In the genomic region with DNA sequence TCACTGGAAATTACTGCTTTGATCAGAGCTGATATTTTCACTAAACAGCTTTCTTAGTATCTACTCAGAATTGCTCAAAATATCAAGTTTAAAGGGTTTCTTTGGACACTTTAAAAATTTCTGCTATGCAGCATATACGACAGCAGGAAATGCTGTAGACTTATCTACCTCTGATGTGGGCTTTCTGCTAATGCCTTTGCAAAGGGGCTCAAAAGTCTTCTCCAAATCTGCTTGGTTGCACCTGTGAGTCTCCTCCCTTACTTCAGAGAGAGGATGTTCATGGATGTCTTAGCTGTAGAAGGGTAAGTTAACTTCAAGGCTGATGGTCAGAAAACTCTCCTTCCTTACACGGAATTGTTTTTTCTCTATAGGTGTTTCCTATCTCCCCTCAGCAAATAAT, we compare ENCODE assay signal across 38 cellular contexts.
"Had no signal": no experiment of that assay in that cellular context is flagged by ENCODE, and none has a peak within 500 bp of the region (broad histone marks: within the 10 kb centered on the region; RNA-seq: fewer than 3 reads in every experiment).

No MANE protein-coding gene starts in this region.

- H3K4me1 ChIP-seq: adrenal gland, body of pancreas, gastrocnemius medialis, heart left ventricle had no signal

- H3K4me1 Mint-ChIP-seq: activated B cell treated with CpG ODN at 0.5 μM for 24 hours, endodermal cell had no signal

- H3K9me3 Mint-ChIP-seq: activated CD8-positive, alpha-beta T cell treated with anti-CD3 and anti-CD28 coated beads for 36 hours; activated naive CD4-positive, alpha-beta T cell treated with anti-CD3 and anti-CD28 coated beads, Interleukin-2, amount 10 ng/mL, durations not matched to agents 7 days and 5 days; activated naive CD4-positive, alpha-beta T cell treated with anti-CD3 and anti-CD28 coated beads, Interleukin-2, amount 50 U/mL, for 72 hours; activated naive CD8-positive, alpha-beta T cell treated with anti-CD3 and anti-CD28 coated beads, Interleukin-2, amount 50 U/mL, for 24 hours; activated T-helper 1 cell treated with anti-CD3 and anti-CD28 coated beads, Interleukin-12 subunit alpha, Interleukin-12 subunit beta, Interleukin-2, Interleukin-4 antibody, amounts not matched to agents 30 ng/mL and 10 ng/mL and 1 ng/mL, durations not matched to agents 14 hours and 24 hours and 36 hours; activated T-helper 2 cell treated with anti-CD3 and anti-CD28 coated beads, Interferon-gamma antibody, Interleukin-2, Interleukin-4, amounts not matched to agents 10 μg/mL and 5 μg/mL and 100 μg/mL, durations not matched to agents 14 hours and 24 hours and 36 hours; dendritic cell treated with granulocyte-macrophage colony-stimulating factor and Interleukin-4, amounts not matched to agents 40 ng/mL and 50 ng/mL, for 4 days; T-helper 2 cell treated with Interferon-gamma antibody and Interleukin-4, amounts not matched to agents 5 μg/mL and 100 μg/mL, for 36 hours had no signal

- H3K4me3 Mint-ChIP-seq: activated B cell treated with CpG ODN at 0.5 μM for 24 hours; activated CD8-positive, alpha-beta T cell treated with anti-CD3 and anti-CD28 coated beads for 36 hours; activated naive CD4-positive, alpha-beta T cell treated with anti-CD3 and anti-CD28 coated beads, Interleukin-2, amount 10 ng/mL, durations not matched to agents 7 days and 5 days; activated naive CD8-positive, alpha-beta T cell treated with anti-CD3 and anti-CD28 coated beads, Interleukin-2, amount 50 U/mL, for 24 hours; activated T-helper 1 cell treated with anti-CD3 and anti-CD28 coated beads, Interleukin-12 subunit alpha, Interleukin-12 subunit beta, Interleukin-2, Interleukin-4 antibody, amounts not matched to agents 30 ng/mL and 10 ng/mL and 1 ng/mL, durations not matched to agents 14 hours and 24 hours and 36 hours; dendritic cell treated with granulocyte-macrophage colony-stimulating factor and Interleukin-4, amounts not matched to agents 40 ng/mL and 50 ng/mL, for 4 days; endodermal cell; T-helper 17 cell; T-helper 2 cell treated with Interferon-gamma antibody and Interleukin-4, amounts not matched to agents 5 μg/mL and 100 μg/mL, for 36 hours had no signal

- H3K27ac Mint-ChIP-seq: activated B cell treated with CpG ODN at 0.5 μM for 24 hours; activated CD8-positive, alpha-beta T cell treated with anti-CD3 and anti-CD28 coated beads for 36 hours; activated naive CD4-positive, alpha-beta T cell treated with anti-CD3 and anti-CD28 coated beads, Interleukin-2, amount 10 ng/mL, durations not matched to agents 7 days and 5 days; activated naive CD8-positive, alpha-beta T cell treated with anti-CD3 and anti-CD28 coated beads, Interleukin-2, amount 50 U/mL, for 24 hours; activated T-helper 1 cell treated with anti-CD3 and anti-CD28 coated beads, Interleukin-12 subunit alpha, Interleukin-12 subunit beta, Interleukin-2, Interleukin-4 antibody, amounts not matched to agents 30 ng/mL and 10 ng/mL and 1 ng/mL, durations not matched to agents 14 hours and 24 hours and 36 hours; activated T-helper 2 cell treated with anti-CD3 and anti-CD28 coated beads, Interferon-gamma antibody, Interleukin-2, Interleukin-4, amounts not matched to agents 10 μg/mL and 5 μg/mL and 100 μg/mL, durations not matched to agents 14 hours and 24 hours and 36 hours; dendritic cell treated with granulocyte-macrophage colony-stimulating factor and Interleukin-4, amounts not matched to agents 40 ng/mL and 50 ng/mL, for 4 days; endodermal cell; T-helper 17 cell; T-helper 2 cell treated with Interferon-gamma antibody and Interleukin-4, amounts not matched to agents 5 μg/mL and 100 μg/mL, for 36 hours had no signal

- DNase-seq: activated B cell treated with CpG ODN at 0.5 μM for 24 hours; activated CD4-positive, alpha-beta T cell treated with anti-CD3 and anti-CD28 coated beads for 48 hours; activated CD4-positive, alpha-beta T cell treated with anti-CD3 and anti-CD28 coated beads, Interleukin-2, amount 50 U/mL, for 1 hour; activated CD4-positive, alpha-beta T cell treated with anti-CD3 and anti-CD28 coated beads, Interleukin-2, amount 50 U/mL, for 48 hours; activated CD8-positive, alpha-beta memory T cell treated with anti-CD3 and anti-CD28 coated beads for 24 hours; activated CD8-positive, alpha-beta memory T cell treated with anti-CD3 and anti-CD28 coated beads, Interleukin-2, amount 50 U/mL, for 4 hours; activated CD8-positive, alpha-beta T cell treated with anti-CD3 and anti-CD28 coated beads for 36 hours; activated gamma-delta T cell; activated naive CD4-positive, alpha-beta T cell; activated naive CD4-positive, alpha-beta T cell treated with anti-CD3 and anti-CD28 coated beads, Interleukin-2, amount 10 ng/mL, durations not matched to agents 7 days and 5 days; activated naive CD8-positive, alpha-beta T cell treated with anti-CD3 and anti-CD28 coated beads, Interleukin-2, amount 50 U/mL, for 24 hours; activated T-cell treated with anti-CD3 and anti-CD28 coated beads, Interleukin-2, amount 50 U/mL, for 1 hour; activated T-cell treated with anti-CD3 and anti-CD28 coated beads, Interleukin-2, amount 50 U/mL, for 48 hours; adrenal gland; amygdala; aorta; body of pancreas; caudate nucleus; cerebellar nuclear complex; dorsolateral prefrontal cortex; effector memory CD4-positive, alpha-beta T cell; endodermal cell; foreskin fibroblast; gastrocnemius medialis; glutamatergic neuron; heart left ventricle; T-helper 1 cell; T-helper 17 cell; T1000; WERI-Rb-1 had no signal

- H3K4me3 ChIP-seq: adrenal gland, body of pancreas, coronary artery, dorsolateral prefrontal cortex, gastrocnemius medialis, heart left ventricle had no signal

- H3K36me3 Mint-ChIP-seq: activated naive CD4-positive, alpha-beta T cell treated with anti-CD3 and anti-CD28 coated beads, Interleukin-2, amount 10 ng/mL, durations not matched to agents 7 days and 5 days; activated naive CD4-positive, alpha-beta T cell treated with anti-CD3 and anti-CD28 coated beads, Interleukin-2, amount 50 U/mL, for 72 hours had no signal

- H3K27me3 Mint-ChIP-seq: activated B cell treated with CpG ODN at 0.5 μM for 24 hours; activated CD8-positive, alpha-beta T cell treated with anti-CD3 and anti-CD28 coated beads for 36 hours; activated naive CD4-positive, alpha-beta T cell treated with anti-CD3 and anti-CD28 coated beads, Interleukin-2, amount 10 ng/mL, durations not matched to agents 7 days and 5 days; activated naive CD8-positive, alpha-beta T cell treated with anti-CD3 and anti-CD28 coated beads, Interleukin-2, amount 50 U/mL, for 24 hours; dendritic cell treated with granulocyte-macrophage colony-stimulating factor and Interleukin-4, amounts not matched to agents 40 ng/mL and 50 ng/mL, for 4 days had no signal

- H3K27ac ChIP-seq: adrenal gland, body of pancreas, coronary artery, dorsolateral prefrontal cortex, gastrocnemius medialis, heart left ventricle, WERI-Rb-1 had no signal

- H3K9me3 ChIP-seq: adrenal gland, body of pancreas, gastrocnemius medialis had no signal

- H3K36me3 ChIP-seq: adrenal gland, gastrocnemius medialis, heart left ventricle, WERI-Rb-1 had no signal

- ATAC-seq: activated CD4-positive, CD25-positive, alpha-beta regulatory T cell treated with anti-CD3 and anti-CD28 coated beads, Interleukin-2, amount 50 U/mL, for 24 hours; activated CD8-positive, alpha-beta T cell treated with anti-CD3 and anti-CD28 coated beads for 36 hours; activated naive CD4-positive, alpha-beta T cell treated with anti-CD3 and anti-CD28 coated beads, Interleukin-2, amount 50 U/mL, for 72 hours; activated naive CD8-positive, alpha-beta T cell treated with anti-CD3 and anti-CD28 coated beads, Interleukin-2, amount 50 U/mL, for 24 hours; body of pancreas; esophagus mucosa; gastrocnemius medialis; heart left ventricle; T-helper 17 cell had no signal

- H3K27me3 ChIP-seq: adrenal gland, body of pancreas, dorsolateral prefrontal cortex, gastrocnemius medialis, heart left ventricle had no signal
